28 cellular contexts compared by ENCODE assay signal in genomic region chr5:75113354-75113753, GRCh38.
"Had no signal": no experiment of that assay in that cellular context is flagged by ENCODE, and none has a peak within 500 bp of the region (broad histone marks: within the 10 kb centered on the region; RNA-seq: fewer than 3 reads in every experiment).

No MANE protein-coding gene starts in this region.

- H3K4me1 ChIP-seq: adrenal gland, SJSA1 had no signal

- H3K27me3 Mint-ChIP-seq: activated CD8-positive, alpha-beta T cell treated with anti-CD3 and anti-CD28 coated beads for 36 hours; activated naive CD8-positive, alpha-beta T cell treated with anti-CD3 and anti-CD28 coated beads, Interleukin-2, amount 10 ng/mL, durations not matched to agents 7 days and 5 days had no signal

- H3K27ac ChIP-seq: adrenal gland, cardiac muscle cell, SJSA1 had no signal

- H3K27ac Mint-ChIP-seq: activated CD8-positive, alpha-beta T cell treated with anti-CD3 and anti-CD28 coated beads for 36 hours; activated naive CD8-positive, alpha-beta T cell treated with anti-CD3 and anti-CD28 coated beads, Interleukin-2, amount 10 ng/mL, durations not matched to agents 7 days and 5 days; activated T-cell treated with anti-CD3 and anti-CD28 coated beads, Interleukin-2, amount 50 U/mL, for 72 hours; activated T-helper 2 cell treated with anti-CD3 and anti-CD28 coated beads, Interferon-gamma antibody, Interleukin-2, Interleukin-4, amounts not matched to agents 10 μg/mL and 5 μg/mL and 100 μg/mL, durations not matched to agents 14 hours and 24 hours and 36 hours; T-helper 1 cell treated with Interleukin-12 subunit alpha and Interleukin-12 subunit beta and Interleukin-4 antibody, amounts not matched to agents 30 μg/mL and 1 μg/mL, for 36 hours had no signal

- H3K4me3 Mint-ChIP-seq: activated CD8-positive, alpha-beta T cell treated with anti-CD3 and anti-CD28 coated beads for 36 hours; activated naive CD8-positive, alpha-beta T cell treated with anti-CD3 and anti-CD28 coated beads, Interleukin-2, amount 10 ng/mL, durations not matched to agents 7 days and 5 days; activated T-cell treated with anti-CD3 and anti-CD28 coated beads, Interleukin-2, amount 50 U/mL, for 72 hours; T-helper 1 cell treated with Interleukin-12 subunit alpha and Interleukin-12 subunit beta and Interleukin-4 antibody, amounts not matched to agents 30 μg/mL and 1 μg/mL, for 36 hours had no signal

- DNase-seq: activated CD4-positive, alpha-beta T cell treated with anti-CD3 and anti-CD28 coated beads for 4 hours; activated CD8-positive, alpha-beta memory T cell treated with anti-CD3 and anti-CD28 coated beads, Interleukin-2, amount 50 U/mL, for 4 hours; activated CD8-positive, alpha-beta T cell treated with anti-CD3 and anti-CD28 coated beads for 36 hours; activated gamma-delta T cell treated with Interleukin-2 at 50 U/mL for 16 hours; activated naive CD4-positive, alpha-beta T cell treated with anti-CD3 and anti-CD28 coated beads, Interleukin-2, amount 50 U/mL, for 16 hours; activated naive CD8-positive, alpha-beta T cell treated with anti-CD3 and anti-CD28 coated beads, Interleukin-2, amount 10 ng/mL, durations not matched to agents 7 days and 5 days; activated T-cell treated with anti-CD3 and anti-CD28 coated beads, Interleukin-2, amount 50 U/mL, for 72 hours; adrenal gland; aorta; cerebellar nuclear complex; Kasumi-1; KBM-7; NCI-H1092; NCI-H1417; NCI-H1930; NCI-H2107; NCI-H2171 treated with DMSO at 0.1 percent for 48 hours; NCI-H226; NCI-H526; NCI-H774; RPMI8226; SHP77 had no signal

- H3K27me3 ChIP-seq: adrenal gland, cardiac muscle cell had no signal

- H3K36me3 ChIP-seq: adrenal gland, cardiac muscle cell, SJSA1 had no signal

- H3K9me3 ChIP-seq: adrenal gland, SJSA1 had no signal

- ATAC-seq: activated CD4-positive, CD25-positive, alpha-beta regulatory T cell treated with anti-CD3 and anti-CD28 coated beads, Interleukin-2, amount 50 U/mL, for 24 hours; activated CD8-positive, alpha-beta T cell treated with anti-CD3 and anti-CD28 coated beads for 36 hours; activated T-cell treated with anti-CD3 and anti-CD28 coated beads, Interleukin-2, amount 50 U/mL, for 72 hours; SK-N-SH treated with all-trans-retinoic acid at 6 μM for 48 hours had no signal

- H3K4me3 ChIP-seq: adrenal gland, cardiac muscle cell, SJSA1 had no signal

- H3K9me3 Mint-ChIP-seq: activated CD8-positive, alpha-beta T cell treated with anti-CD3 and anti-CD28 coated beads for 36 hours; activated naive CD8-positive, alpha-beta T cell treated with anti-CD3 and anti-CD28 coated beads, Interleukin-2, amount 10 ng/mL, durations not matched to agents 7 days and 5 days; activated T-cell treated with anti-CD3 and anti-CD28 coated beads, Interleukin-2, amount 50 U/mL, for 72 hours; activated T-helper 2 cell treated with anti-CD3 and anti-CD28 coated beads, Interferon-gamma antibody, Interleukin-2, Interleukin-4, amounts not matched to agents 10 μg/mL and 5 μg/mL and 100 μg/mL, durations not matched to agents 14 hours and 24 hours and 36 hours; T-helper 1 cell treated with Interleukin-12 subunit alpha and Interleukin-12 subunit beta and Interleukin-4 antibody, amounts not matched to agents 30 μg/mL and 1 μg/mL, for 36 hours had no signal

- H3K36me3 Mint-ChIP-seq: activated naive CD8-positive, alpha-beta T cell treated with anti-CD3 and anti-CD28 coated beads, Interleukin-2, amount 10 ng/mL, durations not matched to agents 7 days and 5 days had no signal
